Comparison of ENCODE assay signal across 1 cellular context in the genomic region with DNA sequence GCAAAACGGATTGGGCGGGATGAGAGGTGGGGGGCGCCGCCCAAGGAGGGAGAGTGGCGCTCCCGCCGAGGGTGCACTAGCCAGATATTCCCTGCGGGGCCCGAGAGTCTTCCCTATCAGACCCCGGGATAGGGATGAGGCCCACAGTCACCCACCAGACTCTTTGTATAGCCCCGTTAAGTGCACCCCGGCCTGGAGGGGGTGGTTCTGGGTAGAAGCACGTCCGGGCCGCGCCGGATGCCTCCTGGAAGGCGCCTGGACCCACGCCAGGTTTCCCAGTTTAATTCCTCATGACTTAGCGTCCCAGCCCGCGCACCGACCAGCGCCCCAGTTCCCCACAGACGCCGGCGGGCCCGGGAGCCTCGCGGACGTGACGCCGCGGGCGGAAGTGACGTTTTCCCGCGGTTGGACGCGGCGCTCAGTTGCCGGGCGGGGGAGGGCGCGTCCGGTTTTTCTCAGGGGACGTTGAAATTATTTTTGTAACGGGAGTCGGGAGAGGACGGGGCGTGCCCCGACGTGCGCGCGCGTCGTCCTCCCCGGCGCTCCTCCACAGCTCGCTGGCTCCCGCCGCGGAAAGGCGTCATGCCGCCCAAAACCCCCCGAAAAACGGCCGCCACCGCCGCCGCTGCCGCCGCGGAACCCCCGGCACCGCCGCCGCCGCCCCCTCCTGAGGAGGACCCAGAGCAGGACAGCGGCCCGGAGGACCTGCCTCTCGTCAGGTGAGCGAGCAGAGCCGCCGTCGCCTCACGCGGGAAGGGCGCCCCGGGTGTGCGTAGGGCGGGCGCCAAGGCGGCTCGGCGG.
A peak's percentile ranks its signal among the peaks of the same experiment; 100 is the strongest.
TF ChIP-seq lines count a peak whose summit lies in the region.

RB1 (plus strand) TSS at position 421 of the 801 bp plus-strand sequence; CDS start at position 583, 162 bp downstream.

TF ChIP-seq in HEK293, 187 proteins besides CTCF, POLR2A, EP300 and RAD21 (continued from another document):
- TF ChIP-seq, protein P1, sequence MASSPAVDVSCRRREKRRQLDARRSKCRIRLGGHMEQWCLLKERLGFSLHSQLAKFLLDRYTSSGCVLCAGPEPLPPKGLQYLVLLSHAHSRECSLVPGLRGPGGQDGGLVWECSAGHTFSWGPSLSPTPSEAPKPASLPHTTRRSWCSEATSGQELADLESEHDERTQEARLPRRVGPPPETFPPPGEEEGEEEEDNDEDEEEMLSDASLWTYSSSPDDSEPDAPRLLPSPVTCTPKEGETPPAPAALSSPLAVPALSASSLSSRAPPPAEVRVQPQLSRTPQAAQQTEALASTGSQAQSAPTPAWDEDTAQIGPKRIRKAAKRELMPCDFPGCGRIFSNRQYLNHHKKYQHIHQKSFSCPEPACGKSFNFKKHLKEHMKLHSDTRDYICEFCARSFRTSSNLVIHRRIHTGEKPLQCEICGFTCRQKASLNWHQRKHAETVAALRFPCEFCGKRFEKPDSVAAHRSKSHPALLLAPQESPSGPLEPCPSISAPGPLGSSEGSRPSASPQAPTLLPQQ (tag by site-specific recombination; IDR thresholded peaks at IDR 0.05): peak; percentile 90
- TF ChIP-seq KLF7 (tag by site-specific recombination; IDR thresholded peaks at IDR 0.05; ENCODE audit: borderline replicate concordance) (peak; percentile 9; the same call in 1 of the 2 replicates), ZBTB20 (tag by site-specific recombination; IDR thresholded peaks at IDR 0.05) (peak; percentile 94), GLIS2 (tag by site-specific recombination; IDR thresholded peaks at IDR 0.05) (peak; percentile 79), ZNF518A (tag by site-specific recombination; conservative IDR thresholded peaks at IDR 0.05; ENCODE audit: low read depth) (peak; percentile 77), ZNF302 (tag by site-specific recombination; IDR thresholded peaks at IDR 0.05; ENCODE audit: low read depth) (no peak), TSHZ1 (tag by site-specific recombination; IDR thresholded peaks at IDR 0.05; ENCODE audit: borderline replicate concordance) (no peak), WT1 (tag by site-specific recombination; IDR thresholded peaks at IDR 0.05) (no peak), ZNF776 (tag by site-specific recombination; IDR thresholded peaks at IDR 0.05; ENCODE audit: borderline replicate concordance) (no peak), FEZF1 (tag by site-specific recombination; IDR thresholded peaks at IDR 0.05) (0 out of 2 replicates have a peak, but pooled peaks have one; percentile 5), MYNN (tag by site-specific recombination; IDR thresholded peaks at IDR 0.05; ENCODE audit: borderline replicate concordance) (no peak), ZBTB44 (tag by site-specific recombination; IDR thresholded peaks at IDR 0.05) (no peak), ZNF311 (tag by site-specific recombination; IDR thresholded peaks at IDR 0.05; ENCODE audit: borderline replicate concordance) (no peak), RBAK (tag by site-specific recombination; IDR thresholded peaks at IDR 0.05) (no peak), ZBTB17 (tag by site-specific recombination; IDR thresholded peaks at IDR 0.05) (peak; percentile 63; the same call in 1 of the 2 replicates), ZNF423 (tag by site-specific recombination; IDR thresholded peaks at IDR 0.05) (peak; percentile 44; the same call in 1 of the 2 replicates)
- TF ChIP-seq, protein P2, sequence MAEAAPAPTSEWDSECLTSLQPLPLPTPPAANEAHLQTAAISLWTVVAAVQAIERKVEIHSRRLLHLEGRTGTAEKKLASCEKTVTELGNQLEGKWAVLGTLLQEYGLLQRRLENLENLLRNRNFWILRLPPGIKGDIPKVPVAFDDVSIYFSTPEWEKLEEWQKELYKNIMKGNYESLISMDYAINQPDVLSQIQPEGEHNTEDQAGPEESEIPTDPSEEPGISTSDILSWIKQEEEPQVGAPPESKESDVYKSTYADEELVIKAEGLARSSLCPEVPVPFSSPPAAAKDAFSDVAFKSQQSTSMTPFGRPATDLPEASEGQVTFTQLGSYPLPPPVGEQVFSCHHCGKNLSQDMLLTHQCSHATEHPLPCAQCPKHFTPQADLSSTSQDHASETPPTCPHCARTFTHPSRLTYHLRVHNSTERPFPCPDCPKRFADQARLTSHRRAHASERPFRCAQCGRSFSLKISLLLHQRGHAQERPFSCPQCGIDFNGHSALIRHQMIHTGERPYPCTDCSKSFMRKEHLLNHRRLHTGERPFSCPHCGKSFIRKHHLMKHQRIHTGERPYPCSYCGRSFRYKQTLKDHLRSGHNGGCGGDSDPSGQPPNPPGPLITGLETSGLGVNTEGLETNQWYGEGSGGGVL (tag by site-specific recombination; IDR thresholded peaks at IDR 0.05): peak; percentile 64; the same call in 1 of the 2 replicates
